Comparison of ENCODE assay signal across 31 cellular contexts in genomic region chr22:34897126-34897525, GRCh38.
"Had no signal": no experiment of that assay in that cellular context is flagged by ENCODE, and none has a peak within 500 bp of the region (broad histone marks: within the 10 kb centered on the region; RNA-seq: fewer than 3 reads in every experiment).

No MANE protein-coding gene starts in this region.

- H3K27ac Mint-ChIP-seq: mesothelial cell of epicardium; naive thymus-derived CD8-positive, alpha-beta T cell; T-helper 1 cell treated with Interleukin-12 subunit alpha and Interleukin-12 subunit beta and Interleukin-4 antibody, amounts not matched to agents 30 μg/mL and 1 μg/mL, for 36 hours had no signal

- DNase-seq: activated CD4-positive, alpha-beta T cell treated with anti-CD3 and anti-CD28 coated beads for 48 hours; activated CD4-positive, alpha-beta T cell treated with anti-CD3 and anti-CD28 coated beads, Interleukin-2, amount 50 U/mL, for 48 hours; activated CD8-positive, alpha-beta memory T cell treated with anti-CD3 and anti-CD28 coated beads for 24 hours; activated gamma-delta T cell; activated naive CD4-positive, alpha-beta T cell treated with anti-CD3 and anti-CD28 coated beads, Interleukin-2, amount 50 U/mL, for 16 hours; activated T-cell treated with anti-CD3 and anti-CD28 coated beads, Interleukin-2, amount 50 U/mL, for 1 hour; amygdala; dermis blood vessel endothelial cell; effector CD4-positive, alpha-beta T cell; gastrocnemius medialis; glutamatergic neuron; islet precursor cell; left cardiac atrium; left ventricle myocardium superior; naive thymus-derived CD8-positive, alpha-beta T cell; nucleus accumbens; stimulated activated CD4-positive, alpha-beta T cell treated with anti-CD3 and anti-CD28 coated beads, Interleukin-2, amount 100 ng/mL, for 48 hours; stimulated activated naive CD4-positive, alpha-beta T cell treated with Interleukin-2 at 50 U/mL for 16 hours; SW 1271; T1000; testis; transverse colon; WERI-Rb-1 had no signal

- H3K9ac ChIP-seq: parathyroid adenoma had no signal

- H3K27me3 ChIP-seq: gastrocnemius medialis, right atrium auricular region, testis, transverse colon had no signal

- H3K4me1 ChIP-seq: gastrocnemius medialis, parathyroid adenoma, right atrium auricular region, testis, transverse colon had no signal

- H3K27ac ChIP-seq: epithelial cell of prostate, gastrocnemius medialis, parathyroid adenoma, right atrium auricular region, testis, transverse colon, WERI-Rb-1 had no signal

- H3K36me3 ChIP-seq: gastrocnemius medialis, right atrium auricular region, transverse colon, WERI-Rb-1 had no signal

- H3K36me3 Mint-ChIP-seq: mesothelial cell of epicardium; naive thymus-derived CD8-positive, alpha-beta T cell had no signal

- H3K4me3 ChIP-seq: gastrocnemius medialis, right atrium auricular region, testis, transverse colon had no signal

- ATAC-seq: activated CD4-positive, CD25-positive, alpha-beta regulatory T cell treated with anti-CD3 and anti-CD28 coated beads, Interleukin-2, amount 50 U/mL, for 24 hours; gastrocnemius medialis; left cardiac atrium; left ventricle myocardium superior; naive thymus-derived CD8-positive, alpha-beta T cell had no signal

- H3K4me1 Mint-ChIP-seq: central memory CD8-positive, alpha-beta T cell; mesothelial cell of epicardium; naive thymus-derived CD8-positive, alpha-beta T cell; neural crest cell had no signal

- H3K4me3 Mint-ChIP-seq: central memory CD8-positive, alpha-beta T cell; mesothelial cell of epicardium; naive thymus-derived CD8-positive, alpha-beta T cell; neural crest cell; T-helper 1 cell treated with Interleukin-12 subunit alpha and Interleukin-12 subunit beta and Interleukin-4 antibody, amounts not matched to agents 30 μg/mL and 1 μg/mL, for 36 hours had no signal

- H3K9me3 Mint-ChIP-seq: central memory CD8-positive, alpha-beta T cell; mesothelial cell of epicardium had no signal

- H3K9me3 ChIP-seq: gastrocnemius medialis, right atrium auricular region, testis, transverse colon had no signal

- H2AFZ ChIP-seq: parathyroid adenoma had no signal

- H3K79me2 ChIP-seq: parathyroid adenoma had no signal
